Comparison of ENCODE assay signal across 17 cellular contexts in the genomic region with DNA sequence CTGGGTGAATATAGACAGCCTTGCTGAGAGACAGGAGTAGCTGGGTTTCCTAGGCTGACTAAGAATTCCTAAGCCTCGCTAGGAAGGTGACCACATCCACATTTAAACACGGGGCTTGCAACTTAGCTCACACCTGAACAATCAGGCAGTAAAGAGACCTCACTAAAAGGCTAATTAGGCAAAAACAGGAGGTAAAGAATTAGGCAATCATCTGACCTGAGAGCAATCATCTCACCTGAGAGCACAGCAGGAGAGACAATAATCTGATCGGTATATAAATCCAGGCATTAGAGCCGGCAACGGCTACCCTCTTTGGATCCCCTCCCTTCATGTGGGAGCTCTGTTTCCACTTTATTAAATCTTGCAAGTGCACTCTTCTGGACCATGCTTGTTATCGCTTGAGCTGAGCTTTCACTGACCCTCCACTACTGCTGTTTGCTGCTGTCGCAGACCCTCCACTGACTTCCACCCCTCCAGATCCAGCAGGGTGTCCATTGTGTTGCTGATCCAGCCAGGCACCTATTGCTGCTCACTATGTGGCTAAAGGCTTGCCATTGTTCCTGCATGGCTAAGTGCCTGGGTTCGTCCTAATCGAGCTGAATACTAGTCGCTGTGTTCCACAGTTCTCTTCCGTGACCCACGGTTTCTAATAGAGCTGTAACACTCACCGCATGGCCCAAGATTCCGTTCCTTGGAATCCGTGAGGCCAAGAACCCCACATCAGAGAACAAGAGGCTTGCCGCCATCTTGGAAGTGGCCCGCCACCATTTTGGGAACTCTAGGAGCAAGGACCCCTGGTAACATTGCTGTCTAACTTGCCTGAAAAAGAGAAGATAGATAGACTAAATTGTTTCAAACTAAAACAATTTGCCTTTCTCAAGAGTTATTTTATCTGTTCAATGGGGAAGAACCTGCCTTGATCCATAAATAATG.
DNase-seq lines count a peak whose midpoint lies in the region; ATAC-seq and TF ChIP-seq lines count a peak whose summit lies in the region.
"Had no signal": no experiment of that assay in that cellular context is flagged by ENCODE, and none has a peak within 500 bp of the region (broad histone marks: within the 10 kb centered on the region; RNA-seq: fewer than 3 reads in every experiment).

No MANE protein-coding gene starts in this region.

- ATAC-seq in Right ventricle myocardium inferior (no peak), GM21825 (IDR thresholded peaks at IDR 0.05; ENCODE audit: unreplicated experiment) (no peak)
- ATAC-seq: HCT116 had no signal

- no peaks in the 10 kb centered on the region; the same call in 1 of the 2 replicates for H3K36me3 ChIP-seq in HUES64 (ENCODE audit: insufficient read depth, low read length)

- peak overlapping the region; percentile 33 for H3K4me3 ChIP-seq in HUES64 (ENCODE audit: low read length)
- H3K4me3 ChIP-seq in coronary artery: no peak overlapping the region

- H3K4me1 ChIP-seq in HUES64 (ENCODE audit: insufficient read depth, low read length): peaks cover 43% of the 10 kb centered on the region

- DNase-seq in activated CD4-positive, alpha-beta T cell treated with anti-CD3 and anti-CD28 coated beads, Interleukin-2, amount 10 ng/mL, durations not matched to agents 24 days and 14 days: no peak
- no peak for DNase-seq in activated CD4-positive, alpha-beta T cell treated with anti-CD3 and anti-CD28 coated beads, Interleukin-2, amount 50 U/mL, for 1 hour
- DNase-seq in activated naive CD8-positive, alpha-beta T cell treated with anti-CD3 and anti-CD28 coated beads for 36 hours: no peak
- DNase-seq in medulla oblongata (ENCODE audit: extremely low spot score) (peak; percentile 5), coronary artery (ENCODE audit: low spot score) (no peak), Right ventricle myocardium inferior (ENCODE audit: missing footprints) (no peak)
- DNase-seq: EL, IMR-90, NCI-H1436, NCI-H2029 treated with DMSO at 0.1 percent for 48 hours, NCI-H226, NCI-H526, OCI-M1, RPMI8226 had no signal

- WGBS in HUES64: 15% methylated on average over 16 of the region's 17 CpGs

- peaks cover 6% of the 10 kb centered on the region for H3K9me3 Mint-ChIP-seq in activated CD4-positive, alpha-beta T cell treated with anti-CD3 and anti-CD28 coated beads, Interleukin-2, amount 10 ng/mL, durations not matched to agents 24 days and 14 days
- H3K9me3 Mint-ChIP-seq in activated naive CD8-positive, alpha-beta T cell treated with anti-CD3 and anti-CD28 coated beads for 36 hours: peaks cover 4% of the 10 kb centered on the region

- no peaks in the 10 kb centered on the region for H3K27me3 ChIP-seq in HUES64 (ENCODE audit: insufficient read depth, low read length)

- TF ChIP-seq CTCF in coronary artery (IDR thresholded peaks at IDR 0.05): no peak

- H3K36me3 Mint-ChIP-seq in activated CD4-positive, alpha-beta T cell treated with anti-CD3 and anti-CD28 coated beads, Interleukin-2, amount 10 ng/mL, durations not matched to agents 24 days and 14 days (ENCODE audit: low read depth): no peaks in the 10 kb centered on the region
- peaks cover 15% of the 10 kb centered on the region for H3K36me3 Mint-ChIP-seq in activated naive CD8-positive, alpha-beta T cell treated with anti-CD3 and anti-CD28 coated beads for 36 hours

- intact Hi-C loops in activated CD4-positive, alpha-beta T cell treated with anti-CD3 and anti-CD28 coated beads, Interleukin-2, amount 10 ng/mL, durations not matched to agents 24 days and 14 days (cut with micrococcal nuclease): loop anchor here (2.0 to 10.0 kb wide), 4 partner anchors 54 to 540 kb away; no protein-coding TSS in a partner anchor
- intact Hi-C loops in Right ventricle myocardium inferior (cut with DNase I): no loop called here

- H3K4me3 Mint-ChIP-seq in activated CD4-positive, alpha-beta T cell treated with anti-CD3 and anti-CD28 coated beads, Interleukin-2, amount 10 ng/mL, durations not matched to agents 24 days and 14 days: no peak overlapping the region
- no peak overlapping the region for H3K4me3 Mint-ChIP-seq in activated naive CD8-positive, alpha-beta T cell treated with anti-CD3 and anti-CD28 coated beads for 36 hours

- 0 out of 2 replicates have a peak, but pooled peaks cover 3% of the 10 kb centered on the region for H3K9me3 ChIP-seq in HUES64 (ENCODE audit: insufficient read depth, low read depth, low read length)

- H3K27me3 Mint-ChIP-seq in activated CD4-positive, alpha-beta T cell treated with anti-CD3 and anti-CD28 coated beads, Interleukin-2, amount 10 ng/mL, durations not matched to agents 24 days and 14 days: no peaks in the 10 kb centered on the region
- no peaks in the 10 kb centered on the region for H3K27me3 Mint-ChIP-seq in activated naive CD8-positive, alpha-beta T cell treated with anti-CD3 and anti-CD28 coated beads for 36 hours

- H3K9ac ChIP-seq in HUES64 (ENCODE audit: low read depth, low read length): peak overlapping the region; percentile 60

- peak overlapping the region; percentile 53 for H3K27ac Mint-ChIP-seq in activated CD4-positive, alpha-beta T cell treated with anti-CD3 and anti-CD28 coated beads, Interleukin-2, amount 10 ng/mL, durations not matched to agents 24 days and 14 days
- H3K27ac Mint-ChIP-seq in activated naive CD8-positive, alpha-beta T cell treated with anti-CD3 and anti-CD28 coated beads for 36 hours: peak overlapping the region; percentile 83

- H3K4me1 Mint-ChIP-seq in activated CD4-positive, alpha-beta T cell treated with anti-CD3 and anti-CD28 coated beads, Interleukin-2, amount 10 ng/mL, durations not matched to agents 24 days and 14 days: peaks cover 12% of the 10 kb centered on the region
- peaks cover 14% of the 10 kb centered on the region for H3K4me1 Mint-ChIP-seq in activated naive CD8-positive, alpha-beta T cell treated with anti-CD3 and anti-CD28 coated beads for 36 hours

- H3K27ac ChIP-seq in HUES64 (ENCODE audit: low read depth, low read length) (peak overlapping the region; percentile 98), coronary artery (no peak overlapping the region)
